In the genomic region with DNA sequence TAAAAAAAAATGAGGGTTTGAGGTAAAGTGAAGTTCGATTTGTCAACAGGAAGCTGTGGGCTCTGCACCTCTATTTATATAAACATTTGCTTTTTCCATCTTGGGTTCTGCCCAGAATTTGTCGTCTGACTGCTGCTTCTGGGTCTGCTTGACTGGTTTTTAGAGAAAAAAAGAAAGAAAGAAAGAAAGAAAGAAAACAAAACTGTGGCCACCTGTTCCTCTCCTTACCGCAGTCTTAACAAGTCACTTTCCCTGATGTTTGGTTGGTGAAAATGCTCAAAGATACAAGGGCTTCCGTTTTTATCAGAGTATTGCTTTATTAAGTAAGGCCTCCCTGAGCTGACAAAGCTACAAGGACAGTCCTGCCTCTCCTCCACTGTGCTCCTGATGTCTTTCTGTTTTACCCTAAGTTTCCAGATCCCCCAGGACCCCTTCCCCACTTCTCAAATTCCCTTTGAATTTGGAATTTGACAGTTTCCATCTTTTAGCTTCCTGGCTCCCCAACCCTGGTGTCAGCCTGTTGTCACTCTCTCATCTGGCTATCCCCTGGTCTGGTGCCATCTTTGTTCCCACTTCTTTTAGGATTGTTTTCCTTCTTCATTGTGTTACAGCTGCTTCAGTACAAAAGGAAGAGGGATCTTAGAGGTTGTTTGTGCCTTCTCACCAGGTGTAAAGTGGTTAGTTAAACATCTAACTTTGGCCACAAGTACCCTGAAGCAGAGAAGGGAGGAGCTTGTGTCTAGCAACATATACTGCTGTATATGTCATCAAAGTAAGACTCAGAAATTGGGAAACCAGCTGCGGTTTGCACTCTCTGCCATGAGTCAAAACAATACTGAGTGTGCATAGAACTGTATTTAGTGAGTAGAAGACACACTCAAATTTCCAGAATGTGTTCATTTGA, we compare ENCODE assay signal across 8 cellular contexts. TPM values are rescaled to one million over a fixed set of nuclear protein-coding genes. Genes with fewer than 3 reads are reported as not detected.
A peak's percentile ranks its signal among the peaks of the same experiment; 100 is the strongest.
DNase-seq lines count a peak whose midpoint lies in the region; ATAC-seq and TF ChIP-seq lines count a peak whose summit lies in the region.

No MANE protein-coding gene starts in this region.

- TF ChIP-seq CTCF in GM06990 (IDR thresholded peaks at IDR 0.05; ENCODE audit: insufficient read depth, low read length, poor library complexity, severe bottlenecking) (no peak), heart right ventricle (IDR thresholded peaks at IDR 0.05) (no peak)

- no peaks in the 10 kb centered on the region for H3K27me3 ChIP-seq in GM06990 (replicated peaks; ENCODE audit: control insufficient read depth, insufficient read depth, low read length)
- peaks cover 0 to 8% (median 0%) of the 10 kb centered on the region in 7 donors for H3K27me3 ChIP-seq in heart right ventricle

- peak; percentile 75 for DNase-seq in GM06990 (ENCODE audit: extremely low read depth, insufficient read length)
- DNase-seq in Jurkat, Clone E6-1 (ENCODE audit: low read depth, low spot score), result peak; percentile 88
- peak; percentile 46 for DNase-seq in activated T-helper 2 cell treated with anti-CD3 and anti-CD28 coated beads, Interferon-gamma antibody, Interleukin-2, Interleukin-4, amounts not matched to agents 10 μg/mL and 5 μg/mL and 100 μg/mL, durations not matched to agents 14 hours and 24 hours and 36 hours (ENCODE audit: low spot score)
- DNase-seq in stimulated activated CD4-positive, alpha-beta T cell treated with anti-CD3 and anti-CD28 coated beads, TNF-alpha, amount 100 ng/mL, for 24 hours (ENCODE audit: low read depth in 3 of 3), result peak; percentile 18 to 44 (median 38)
- no peak for DNase-seq in inferior parietal cortex (ENCODE audit: extremely low spot score)
- no peak for DNase-seq in AG20443 (ENCODE audit: low spot score)
- DNase-seq in heart right ventricle, result no peak

- no peaks in the 10 kb centered on the region for H3K4me1 ChIP-seq in heart right ventricle

- H3K9me3 Mint-ChIP-seq in activated T-helper 2 cell treated with anti-CD3 and anti-CD28 coated beads, Interferon-gamma antibody, Interleukin-2, Interleukin-4, amounts not matched to agents 10 μg/mL and 5 μg/mL and 100 μg/mL, durations not matched to agents 14 hours and 24 hours and 36 hours, result no peaks in the 10 kb centered on the region

- ATAC-seq in GM21528 (IDR thresholded peaks at IDR 0.05; ENCODE audit: low FRiP score, unreplicated experiment) (peak; percentile 62), heart right ventricle (no peak)

- WGBS in heart right ventricle, 2 donors, result 55 to 65% methylated on average over 5 of the region's 5 CpGs

- peaks cover 41% of the 10 kb centered on the region for H3K27me3 Mint-ChIP-seq in activated T-helper 2 cell treated with anti-CD3 and anti-CD28 coated beads, Interferon-gamma antibody, Interleukin-2, Interleukin-4, amounts not matched to agents 10 μg/mL and 5 μg/mL and 100 μg/mL, durations not matched to agents 14 hours and 24 hours and 36 hours (ENCODE audit: low read depth)

- peaks cover 35% of the 10 kb centered on the region for H3K4me1 Mint-ChIP-seq in activated T-helper 2 cell treated with anti-CD3 and anti-CD28 coated beads, Interferon-gamma antibody, Interleukin-2, Interleukin-4, amounts not matched to agents 10 μg/mL and 5 μg/mL and 100 μg/mL, durations not matched to agents 14 hours and 24 hours and 36 hours (ENCODE audit: low read depth)

- H3K36me3 Mint-ChIP-seq in activated T-helper 2 cell treated with anti-CD3 and anti-CD28 coated beads, Interferon-gamma antibody, Interleukin-2, Interleukin-4, amounts not matched to agents 10 μg/mL and 5 μg/mL and 100 μg/mL, durations not matched to agents 14 hours and 24 hours and 36 hours (ENCODE audit: low read depth), result no peaks in the 10 kb centered on the region

- H3K36me3 ChIP-seq in GM06990 (ENCODE audit: control insufficient read depth, insufficient read depth, low read length) (no peaks in the 10 kb centered on the region), heart right ventricle (no peaks in the 10 kb centered on the region)

- H3K27ac ChIP-seq in heart right ventricle, result peak overlapping the region in 1 of 10 donors; percentile 49

- peak overlapping the region; percentile 31 for H3K4me3 Mint-ChIP-seq in activated T-helper 2 cell treated with anti-CD3 and anti-CD28 coated beads, Interferon-gamma antibody, Interleukin-2, Interleukin-4, amounts not matched to agents 10 μg/mL and 5 μg/mL and 100 μg/mL, durations not matched to agents 14 hours and 24 hours and 36 hours (ENCODE audit: low read depth)

- no peaks in the 10 kb centered on the region for H3K9me3 ChIP-seq in heart right ventricle

- intact Hi-C loops in activated T-helper 2 cell treated with anti-CD3 and anti-CD28 coated beads, Interferon-gamma antibody, Interleukin-2, Interleukin-4, amounts not matched to agents 10 μg/mL and 5 μg/mL and 100 μg/mL, durations not matched to agents 14 hours and 24 hours and 36 hours (cut with micrococcal nuclease), result loop anchor here (5.0 kb wide), 3 partner anchors 152 to 598 kb away; no protein-coding TSS in a partner anchor
- intact Hi-C loops in heart right ventricle (cut with DNase I), result no loop called here

- H3K4me3 ChIP-seq in GM06990 (replicated peaks; ENCODE audit: low read depth, low read length) (peak overlapping the region; percentile 21; the same call in 1 of the 2 replicates), heart right ventricle (no peak overlapping the region)
- H3K4me3 ChIP-seq in Jurkat, Clone E6-1 (ENCODE audit: low read length), result 0 out of 2 replicates have a peak overlapping the region, but pooled peaks have one; percentile 17

- H3K27ac Mint-ChIP-seq in activated T-helper 2 cell treated with anti-CD3 and anti-CD28 coated beads, Interferon-gamma antibody, Interleukin-2, Interleukin-4, amounts not matched to agents 10 μg/mL and 5 μg/mL and 100 μg/mL, durations not matched to agents 14 hours and 24 hours and 36 hours, result peak overlapping the region; percentile 34

RNA-seq across cellular contexts. Expression of a gene that starts 18.0 kb away (rescaled TPM):
- not detected for polyA plus RNA-seq in Jurkat, Clone E6-1 (2012; ENCODE audit: insufficient read depth, insufficient read length)
- not detected in 2 replicates for total RNA-seq in activated T-helper 2 cell treated with anti-CD3 and anti-CD28 coated beads, Interferon-gamma antibody, Interleukin-2, Interleukin-4, amounts not matched to agents 10 μg/mL and 5 μg/mL and 100 μg/mL, durations not matched to agents 14 hours and 24 hours and 36 hours
- total RNA-seq in heart right ventricle, result 10 to 100 TPM; 12.3 to 53.0 (median 22.7) TPM
- 10 to 100 TPM; 25.8 to 31.8 TPM for polyA plus RNA-seq in heart right ventricle

RNA-seq across cellular contexts. Expression of a gene that starts 31.9 kb away (rescaled TPM):
- not detected for polyA plus RNA-seq in Jurkat, Clone E6-1 (2012; ENCODE audit: insufficient read depth, insufficient read length)
- not detected in 2 replicates for total RNA-seq in activated T-helper 2 cell treated with anti-CD3 and anti-CD28 coated beads, Interferon-gamma antibody, Interleukin-2, Interleukin-4, amounts not matched to agents 10 μg/mL and 5 μg/mL and 100 μg/mL, durations not matched to agents 14 hours and 24 hours and 36 hours
- total RNA-seq in heart right ventricle, result not detected
- under 1 TPM; 0.03 to 0.22 TPM for polyA plus RNA-seq in heart right ventricle

RNA-seq across cellular contexts. Expression of a gene that starts 53.2 kb away (rescaled TPM):
- polyA plus RNA-seq in Jurkat, Clone E6-1 (2012; ENCODE audit: insufficient read depth, insufficient read length), result 31.9 TPM
- 0.52 and 0.53 TPM in 2 replicates for total RNA-seq in activated T-helper 2 cell treated with anti-CD3 and anti-CD28 coated beads, Interferon-gamma antibody, Interleukin-2, Interleukin-4, amounts not matched to agents 10 μg/mL and 5 μg/mL and 100 μg/mL, durations not matched to agents 14 hours and 24 hours and 36 hours
- 10 to 100 TPM; 10.5 to 16.4 (median 12.6) TPM for total RNA-seq in heart right ventricle
- polyA plus RNA-seq in heart right ventricle, result 10 to 100 TPM in 1 of 2 donors, 1 to 10 TPM in 1; 7.2 to 65.9 TPM

Comparison
In these comparisons a context has a peak if more than half of its experiments do, and no peak if none do; other contexts are left out.
1. DNase-seq: peak in GM06990 (single experiment), Jurkat, Clone E6-1 (single experiment), activated T-helper 2 cell treated with anti-CD3 and anti-CD28 coated beads, Interferon-gamma antibody, Interleukin-2, Interleukin-4, amounts not matched to agents 10 μg/mL and 5 μg/mL and 100 μg/mL, durations not matched to agents 14 hours and 24 hours and 36 hours (single experiment) and stimulated activated CD4-positive, alpha-beta T cell treated with anti-CD3 and anti-CD28 coated beads, TNF-alpha, amount 100 ng/mL, for 24 hours (3 of 3); none in inferior parietal cortex (single experiment), AG20443 (single experiment) and heart right ventricle (0 of 2).
2. H3K4me3 ChIP-seq: peak in GM06990 (single experiment) and Jurkat, Clone E6-1 (single experiment); none in heart right ventricle (0 of 10).
3. RNA of a gene that starts 18.0 kb away (total RNA-seq): 12.3 to 53.0 TPM in heart right ventricle; not detected in activated T-helper 2 cell treated with anti-CD3 and anti-CD28 coated beads, Interferon-gamma antibody, Interleukin-2, Interleukin-4, amounts not matched to agents 10 μg/mL and 5 μg/mL and 100 μg/mL, durations not matched to agents 14 hours and 24 hours and 36 hours; every median in the first group is over 10 times any median in the second.